8 cellular contexts compared by ENCODE assay signal in genomic region chr7:157502701-157503111, GRCh38.
DNase-seq lines count a peak whose midpoint lies in the region; ATAC-seq, FAIRE-seq and TF ChIP-seq lines count a peak whose summit lies in the region.

No MANE protein-coding gene starts in this region.

- no peaks in the 10 kb centered on the region for H3K9me3 ChIP-seq in HepG2 (ENCODE audit: low read length)

- no peak overlapping the region for H3K4me2 ChIP-seq in HepG2 (ENCODE audit: low read depth, low read length)

- peaks cover 3 to 35% of the 10 kb centered on the region in 2 experiments for H3K27me3 ChIP-seq in HepG2 (ENCODE audit: control insufficient read depth in 1 of 2, insufficient read depth in 2 of 2, low read length in 2 of 2)

- in situ Hi-C loops in HepG2 (cut with HindIII; ENCODE audit: extremely low pct_ligation_motif_present, low pct_unique_long_range_greater_than_20kb), result no loop called here

- H3K36me3 Mint-ChIP-seq in activated T-cell treated with anti-CD3 and anti-CD28 coated beads, Interleukin-2, amount 50 U/mL, for 4 hours (ENCODE audit: insufficient read depth), result no peaks in the 10 kb centered on the region
- no peaks in the 10 kb centered on the region for H3K36me3 Mint-ChIP-seq in stimulated activated naive CD8-positive, alpha-beta T cell treated with anti-CD3 and anti-CD28 coated beads, Interleukin-15, Interleukin-2, amounts not matched to agents 100 ng/mL and 50 ng/mL, for 24 hours (ENCODE audit: low read depth)

- POLR2A ChIA-PET in HepG2 (lab: Yijun Ruan, JAX), result no interaction called here

- CTCF ChIA-PET in HepG2 (lab: Yijun Ruan, JAX; ENCODE audit: low intra/inter-chr PET ratio, low total read pairs), result no interaction called here

- H3K4me3 Mint-ChIP-seq in activated T-cell treated with anti-CD3 and anti-CD28 coated beads, Interleukin-2, amount 50 U/mL, for 4 hours, result peak overlapping the region; percentile 84
- H3K4me3 Mint-ChIP-seq in stimulated activated naive CD8-positive, alpha-beta T cell treated with anti-CD3 and anti-CD28 coated beads, Interleukin-15, Interleukin-2, amounts not matched to agents 100 ng/mL and 50 ng/mL, for 24 hours, result peak overlapping the region; percentile 65

- no peak overlapping the region for H3K9ac ChIP-seq in HepG2 (ENCODE audit: insufficient read depth, low read depth, low read length)

- H4K20me1 ChIP-seq in HepG2 (ENCODE audit: insufficient read depth, low read length), result 0 out of 2 replicates have a peak, but pooled peaks cover 3% of the 10 kb centered on the region

- H3K36me3 ChIP-seq in HepG2 (replicated peaks in 1 of 2; ENCODE audit: control insufficient read depth in 1 of 2, insufficient read depth in 2 of 2, low read length in 2 of 2), result no peaks in the 10 kb centered on the region

- no TSS peak for BruUV-seq in HepG2 (replicated peaks; lab: Mats Ljungman, UMichigan)

- H3K79me2 ChIP-seq in HepG2 (ENCODE audit: insufficient read depth, low read length), result no peaks in the 10 kb centered on the region

- H3K27ac ChIP-seq in HepG2 (ENCODE audit: extremely low read length, insufficient read depth, low read length), result no peak overlapping the region

- H3K4me1 Mint-ChIP-seq in activated T-cell treated with anti-CD3 and anti-CD28 coated beads, Interleukin-2, amount 50 U/mL, for 4 hours (ENCODE audit: low read depth), result peaks cover 30% of the 10 kb centered on the region
- peaks cover 31% of the 10 kb centered on the region for H3K4me1 Mint-ChIP-seq in stimulated activated naive CD8-positive, alpha-beta T cell treated with anti-CD3 and anti-CD28 coated beads, Interleukin-15, Interleukin-2, amounts not matched to agents 100 ng/mL and 50 ng/mL, for 24 hours (ENCODE audit: low read depth)

- TF ChIP-seq EP300 in HepG2 (IDR thresholded peaks at IDR 0.05; ENCODE audit: low read depth in 2 of 2, low read length in 2 of 2), result no peak
- no peak for TF ChIP-seq EP300 in HepG2 (CRISPR knock-in tag; IDR thresholded peaks at IDR 0.05; ENCODE audit: borderline replicate concordance)

- no peak for FAIRE-seq in HepG2 (lab: Jason Lieb, UNC)

- TF ChIP-seq CTCF in NB4 (IDR thresholded peaks at IDR 0.05; ENCODE audit: low read depth, low read length), result no peak
- TF ChIP-seq CTCF in HepG2 (CRISPR knock-in tag; IDR thresholded peaks at IDR 0.05), result no peak

- TF ChIP-seq POLR2A in NB4 (IDR thresholded peaks at IDR 0.05; ENCODE audit: extremely low read depth, insufficient read length), result no peak
- no peak for TF ChIP-seq POLR2A in HepG2 (IDR thresholded peaks at IDR 0.05; ENCODE audit: insufficient read depth in 1 of 2, low read depth in 2 of 2, low read length in 2 of 2)

- peak overlapping the region; percentile 88 for H3K27ac Mint-ChIP-seq in stimulated activated naive CD8-positive, alpha-beta T cell treated with anti-CD3 and anti-CD28 coated beads, Interleukin-15, Interleukin-2, amounts not matched to agents 100 ng/mL and 50 ng/mL, for 24 hours

- intact Hi-C loops in HepG2 (cut with micrococcal nuclease; ENCODE audit: unreplicated experiment), result no loop called here

- WGBS in HepG2 (ENCODE audit: low lambda C conversion rate), result 41% methylated on average over 9 of the region's 12 CpGs

- peak; percentile 78 for DNase-seq in NB4 (ENCODE audit: low read depth)
- DNase-seq in activated T-cell treated with anti-CD3 and anti-CD28 coated beads, Interleukin-2, amount 50 U/mL, for 4 hours, result peak; percentile 46
- DNase-seq in HepG2 (ENCODE audit: low spot score), result no peak
- DNase-seq in iPS-NIHi7 (ENCODE audit: extremely low spot score), result no peak
- DNase-seq in NCI-H1092 treated with DMSO at 0.1 percent for 48 hours (lab: John Stamatoyannopoulos, UW), result no peak

- peaks cover 13% of the 10 kb centered on the region for H3K9me3 Mint-ChIP-seq in activated T-cell treated with anti-CD3 and anti-CD28 coated beads, Interleukin-2, amount 50 U/mL, for 4 hours
- H3K9me3 Mint-ChIP-seq in stimulated activated naive CD8-positive, alpha-beta T cell treated with anti-CD3 and anti-CD28 coated beads, Interleukin-15, Interleukin-2, amounts not matched to agents 100 ng/mL and 50 ng/mL, for 24 hours, result peaks cover 11% of the 10 kb centered on the region

- ATAC-seq in activated T-cell treated with anti-CD3 and anti-CD28 coated beads, Interleukin-2, amount 50 U/mL, for 4 hours, result peak; percentile 90 to 91
- peak; percentile 58 for ATAC-seq in HepG2
- no peak for ATAC-seq in HG02642 (IDR thresholded peaks at IDR 0.05; ENCODE audit: poor library complexity, unreplicated experiment)
- no peak for ATAC-seq in GM19452 (IDR thresholded peaks at IDR 0.05; ENCODE audit: unreplicated experiment)

- peaks cover 3% of the 10 kb centered on the region for H3K27me3 Mint-ChIP-seq in activated T-cell treated with anti-CD3 and anti-CD28 coated beads, Interleukin-2, amount 50 U/mL, for 4 hours (ENCODE audit: low read depth)
- H3K27me3 Mint-ChIP-seq in stimulated activated naive CD8-positive, alpha-beta T cell treated with anti-CD3 and anti-CD28 coated beads, Interleukin-15, Interleukin-2, amounts not matched to agents 100 ng/mL and 50 ng/mL, for 24 hours, result peaks cover 11% of the 10 kb centered on the region

- no peak for TF ChIP-seq RAD21 in HepG2 (CRISPR knock-in tag; IDR thresholded peaks at IDR 0.05)

- H3K4me3 ChIP-seq in NB4 (ENCODE audit: low read depth, low read length) (peak overlapping the region; percentile 33), HepG2 (replicated peaks in 1 of 3; ENCODE audit: insufficient read depth in 1 of 3, low read depth in 2 of 3, low read length in 3 of 3) (no peak overlapping the region)

- no peaks in the 10 kb centered on the region for H3K4me1 ChIP-seq in HepG2 (ENCODE audit: insufficient read depth, low read length)

- H2AFZ ChIP-seq in HepG2 (ENCODE audit: low read length), result no peak overlapping the region

TF ChIP-seq in HepG2, 621 proteins besides CTCF, POLR2A, EP300 and RAD21 (continues in another document):
- peak; percentile 52 for TF ChIP-seq ZNF687 (CRISPR knock-in tag; IDR thresholded peaks at IDR 0.05)
- TF ChIP-seq ZNF281 (CRISPR knock-in tag; IDR thresholded peaks at IDR 0.05; ENCODE audit: borderline replicate concordance), result no peak
- no peak for TF ChIP-seq ZNF572 (CRISPR knock-in tag; IDR thresholded peaks at IDR 0.05)
- TF ChIP-seq MNT (IDR thresholded peaks at IDR 0.05), result peak; percentile 43; the same call in 1 of the 2 replicates
- TF ChIP-seq ZNF333 (CRISPR knock-in tag; IDR thresholded peaks at IDR 0.05; ENCODE audit: borderline replicate concordance), result peak; percentile 97

Comparison
In these comparisons a context has a peak if more than half of its experiments do, and no peak if none do; other contexts are left out.
1. DNase-seq: peak in NB4 (single experiment) and activated T-cell treated with anti-CD3 and anti-CD28 coated beads, Interleukin-2, amount 50 U/mL, for 4 hours (single experiment); none in HepG2 (single experiment), iPS-NIHi7 (single experiment) and NCI-H1092 treated with DMSO at 0.1 percent for 48 hours (single experiment).
2. ATAC-seq: peak in activated T-cell treated with anti-CD3 and anti-CD28 coated beads, Interleukin-2, amount 50 U/mL, for 4 hours (2 of 2) and HepG2 (single experiment); none in HG02642 (single experiment) and GM19452 (single experiment).